In the genomic region with DNA sequence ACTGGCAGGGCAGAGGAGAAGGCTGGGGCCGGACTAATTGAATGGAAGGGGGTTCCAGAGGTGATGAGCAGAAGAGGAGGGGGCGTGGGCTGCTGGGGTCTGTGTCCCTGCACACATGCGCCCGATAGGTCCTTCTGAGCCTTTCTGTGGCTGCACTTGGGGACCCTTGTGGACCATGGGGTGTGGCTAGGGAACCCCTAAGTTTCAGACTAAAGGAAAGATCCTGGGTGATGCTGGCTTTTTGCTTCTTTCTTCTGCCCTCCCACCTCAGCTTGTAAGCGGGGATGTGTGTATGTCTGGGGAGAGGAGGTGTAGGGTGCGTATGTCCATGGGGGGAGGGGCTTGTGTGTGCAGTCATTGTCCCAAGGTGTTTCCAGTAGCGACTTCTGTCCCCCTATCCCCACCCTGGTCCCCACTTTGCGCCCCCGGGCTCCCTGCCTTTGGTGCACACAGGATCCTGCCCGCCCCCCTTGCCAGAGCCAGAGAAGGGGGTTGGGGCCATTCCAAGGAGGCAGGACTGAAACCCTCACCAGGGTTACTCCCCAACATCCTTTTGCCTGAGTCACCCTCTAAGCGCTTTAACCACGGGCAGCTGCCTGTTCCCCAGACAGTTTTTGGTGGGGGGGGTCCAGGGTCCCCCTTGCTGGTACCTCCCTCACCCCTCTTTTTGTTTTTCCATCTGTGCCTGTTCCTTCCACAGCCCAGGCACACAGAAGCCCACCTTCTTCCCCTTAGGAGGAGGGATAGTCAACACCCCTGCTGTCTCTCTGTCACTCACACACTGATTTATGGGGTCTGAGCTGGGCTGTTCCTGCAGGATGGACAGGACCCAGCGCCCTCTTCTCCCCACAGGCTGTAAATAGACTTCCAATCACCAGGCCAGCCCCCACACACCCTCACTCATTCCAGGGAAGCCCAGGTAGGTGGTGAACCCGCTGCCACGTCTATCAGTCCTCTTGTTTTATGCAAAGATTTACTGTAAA, we compare ENCODE assay signal across 11 cellular contexts.
DNase-seq lines count a peak whose midpoint lies in the region; ATAC-seq, FAIRE-seq and TF ChIP-seq lines count a peak whose summit lies in the region.
"Had no signal": no experiment of that assay in that cellular context is flagged by ENCODE, and none has a peak within 500 bp of the region (broad histone marks: within the 10 kb centered on the region; RNA-seq: fewer than 3 reads in every experiment).

No MANE protein-coding gene starts in this region.

- 74 to 82% methylated on average over 12 to 15 of the region's 15 CpGs for WGBS in tibial nerve, 2 donors

- peaks cover 33% of the 10 kb centered on the region for H3K4me1 Mint-ChIP-seq in WTC11

- H3K4me1 ChIP-seq in left ventricle myocardium inferior: peaks cover 31% of the 10 kb centered on the region
- peaks cover 0 to 43% (median 6%) of the 10 kb centered on the region in 4 donors for H3K4me1 ChIP-seq in tibial nerve
- H3K4me1 ChIP-seq: prostate gland had no signal

- H3K9me3 ChIP-seq in left ventricle myocardium inferior (replicated peaks): no peaks in the 10 kb centered on the region
- H3K9me3 ChIP-seq in tibial nerve: no peaks in the 10 kb centered on the region
- H3K9me3 ChIP-seq: prostate gland had no signal

- ATAC-seq in Right ventricle myocardium inferior: no peak
- peak; percentile 1 for ATAC-seq in WTC11

- no peak for TF ChIP-seq EP300 in tibial nerve (IDR thresholded peaks at IDR 0.05)

- H3K36me3 ChIP-seq in left ventricle myocardium inferior: peaks cover 12% of the 10 kb centered on the region
- H3K36me3 ChIP-seq in tibial nerve: peaks cover 0 to 19% (median 0%) of the 10 kb centered on the region in 3 donors
- H3K36me3 ChIP-seq: prostate gland had no signal

- POLR2A ChIA-PET in WTC11 (lab: Charles Lee): interaction anchor here (0.8 to 3.5 kb wide), 4 partner anchors 47 to 60 kb away, joined by 3 to 23 read pairs (median 7); no protein-coding TSS in a partner anchor

- TF ChIP-seq POLR2A in tibial nerve (IDR thresholded peaks at IDR 0.05): no peak

- H3K36me3 Mint-ChIP-seq in WTC11: peaks cover 6% of the 10 kb centered on the region

- H3K9me3 Mint-ChIP-seq in WTC11: no peaks in the 10 kb centered on the region

- TF ChIP-seq CTCF in left ventricle myocardium inferior (IDR thresholded peaks at IDR 0.05; ENCODE audit: borderline replicate concordance) (no peak), WTC11 (IDR thresholded peaks at IDR 0.05) (no peak), tibial nerve (IDR thresholded peaks at IDR 0.05) (no peak)

- H3K4me3 Mint-ChIP-seq in WTC11: peak overlapping the region; percentile 61

- H3K27me3 Mint-ChIP-seq in WTC11 (ENCODE audit: low read depth): peaks cover 44% of the 10 kb centered on the region

- H3K4me3 ChIP-seq in left ventricle myocardium inferior: peak overlapping the region; percentile 52
- H3K4me3 ChIP-seq in tibial nerve: peak overlapping the region in 1 of 4 donors; percentile 43
- H3K4me3 ChIP-seq: prostate gland had no signal

- H3K27ac ChIP-seq in left ventricle myocardium inferior (replicated peaks): no peak overlapping the region
- H3K27ac ChIP-seq in tibial nerve: no peak overlapping the region
- H3K27ac ChIP-seq: prostate gland had no signal

- H3K27ac Mint-ChIP-seq in WTC11: no peak overlapping the region

- H3K27me3 ChIP-seq in left ventricle myocardium inferior (ENCODE audit: low read depth) (no peaks in the 10 kb centered on the region), tibial nerve (no peaks in the 10 kb centered on the region)

- no peak for FAIRE-seq in urothelium cell line (lab: Jason Lieb, UNC)

- DNase-seq in left ventricle myocardium inferior (no peak), Right ventricle myocardium inferior (ENCODE audit: missing footprints) (no peak), WTC11 (ENCODE audit: low spot score) (no peak), iPS-NIHi11 (ENCODE audit: low spot score) (peak; percentile 29), urothelium cell line (ENCODE audit: low spot score) (peak; percentile 40), tibial nerve (ENCODE audit: low spot score in 2 of 2) (no peak)
- DNase-seq in activated CD4-positive, CD25-positive, alpha-beta regulatory T cell (lab: John Stamatoyannopoulos, UW): no peak
- no peak for DNase-seq in activated effector memory CD4-positive, alpha-beta T cell treated with anti-CD3 and anti-CD28 coated beads, Interleukin-2, amount 50 U/mL, for 16 hours
- DNase-seq: activated CD4-positive, alpha-beta T cell treated with anti-CD3 and anti-CD28 coated beads, Interleukin-2, amount 50 U/mL, for 48 hours; NCI-H526 treated with DMSO at 0.1 percent for 48 hours had no signal

- CTCF ChIA-PET in WTC11 (lab: Charles Lee): interaction anchor here (0.5 to 7.3 kb wide), 19 partner anchors 25 to 162 kb away, joined by 3 to 74 read pairs (median 16); no protein-coding TSS in a partner anchor

- intact Hi-C loops in left ventricle myocardium inferior (cut with micrococcal nuclease) (no loop called here), Right ventricle myocardium inferior (cut with DNase I) (loop anchor here (5.0 kb wide), 1 partner anchor 156 kb away; no protein-coding TSS in a partner anchor)

TF ChIP-seq in WTC11, 78 proteins besides CTCF, POLR2A, EP300 and RAD21:
- TF ChIP-seq NFE2L1 (CRISPR knock-in tag; IDR thresholded peaks at IDR 0.05) (peak; percentile 27; the same call in 1 of the 2 replicates), ZNF317 (CRISPR knock-in tag; IDR thresholded peaks at IDR 0.05; ENCODE audit: borderline replicate concordance, low read depth) (no peak), PRDM15 (CRISPR knock-in tag; IDR thresholded peaks at IDR 0.05) (0 out of 2 replicates have a peak, but pooled peaks have one; percentile 12)

Comparison
In these comparisons a context has a peak if more than half of its experiments do, and no peak if none do; other contexts are left out.
1. DNase-seq: peak in iPS-NIHi11 (single experiment) and urothelium cell line (single experiment); none in left ventricle myocardium inferior (single experiment), Right ventricle myocardium inferior (single experiment), WTC11 (single experiment), tibial nerve (0 of 2), activated CD4-positive, CD25-positive, alpha-beta regulatory T cell (0 of 4) and activated effector memory CD4-positive, alpha-beta T cell treated with anti-CD3 and anti-CD28 coated beads, Interleukin-2, amount 50 U/mL, for 16 hours (single experiment).